8 cellular contexts compared by ENCODE assay signal in genomic region chr2:225042800-225043167, GRCh38. TPM values are rescaled to one million over a fixed set of nuclear protein-coding genes. Genes with fewer than 3 reads are reported as not detected.
A peak's percentile ranks its signal among the peaks of the same experiment; 100 is the strongest.
DNase-seq lines count a peak whose midpoint lies in the region; ATAC-seq and TF ChIP-seq lines count a peak whose summit lies in the region.

No MANE protein-coding gene starts in this region.

- H3K4me2 ChIP-seq in neural cell (ENCODE audit: low read length), result no peak overlapping the region

- H3K27ac Mint-ChIP-seq in IgD-negative memory B cell, result peak overlapping the region in 2 of 3 donors; percentile 33 to 39

- H3K4me3 ChIP-seq in AG10803 (ENCODE audit: low read length), result peak overlapping the region; percentile 63
- H3K4me3 ChIP-seq in choroid plexus epithelial cell (ENCODE audit: low read depth, low read length), result peak overlapping the region; percentile 71
- peak overlapping the region; percentile 74 for H3K4me3 ChIP-seq in neural cell (ENCODE audit: low read length)

- H3K36me3 Mint-ChIP-seq in IgD-negative memory B cell, result no peaks in the 10 kb centered on the region

- peaks cover 27 to 44% (median 38%) of the 10 kb centered on the region in 3 donors for H3K4me1 Mint-ChIP-seq in IgD-negative memory B cell

- TF ChIP-seq CTCF in AG10803 (conservative IDR thresholded peaks at IDR 0.05; ENCODE audit: low read length) (no peak), choroid plexus epithelial cell (conservative IDR thresholded peaks at IDR 0.05; ENCODE audit: low read depth, low read length) (no peak), neural cell (IDR thresholded peaks at IDR 0.05; ENCODE audit: poor library complexity, severe bottlenecking) (no peak)

- H3F3A ChIP-seq in neural cell (ENCODE audit: insufficient read depth, low read length, poor library complexity, severe bottlenecking), result no peaks in the 10 kb centered on the region

- no peak overlapping the region for H2AFZ ChIP-seq in neural cell (ENCODE audit: low read depth, low read length)

- H3K79me2 ChIP-seq in neural cell (replicated peaks; ENCODE audit: insufficient read depth, low read length), result no peaks in the 10 kb centered on the region

- no peaks in the 10 kb centered on the region for H3K36me3 ChIP-seq in neural cell (ENCODE audit: insufficient read depth, low read length)

- no peak for TF ChIP-seq EP300 in neural cell (conservative IDR thresholded peaks at IDR 0.05; ENCODE audit: poor library complexity, severe bottlenecking)

- H3K4me3 Mint-ChIP-seq in IgD-negative memory B cell, result peak overlapping the region; percentile 82 to 91 (median 86)

- H3K27me3 ChIP-seq in neural cell (ENCODE audit: insufficient read depth, low read depth, low read length), result peaks cover 37% of the 10 kb centered on the region

- no peak overlapping the region for H3K9ac ChIP-seq in neural cell (ENCODE audit: low read length)

- H3K9me3 Mint-ChIP-seq in IgD-negative memory B cell, result no peaks in the 10 kb centered on the region

- peaks cover 7% of the 10 kb centered on the region for H3K27me3 Mint-ChIP-seq in IgD-negative memory B cell

- no peaks in the 10 kb centered on the region for H3K9me2 ChIP-seq in neural cell (ENCODE audit: insufficient read depth, low read length)

- H3K9me3 ChIP-seq in neural cell (ENCODE audit: low read length), result no peaks in the 10 kb centered on the region

- no peak overlapping the region for H3K27ac ChIP-seq in neural cell (ENCODE audit: low read length)

- DNase-seq in AG10803 (ENCODE audit: low read depth) (no peak), choroid plexus epithelial cell (ENCODE audit: low read depth) (no peak), AG08395 (ENCODE audit: low spot score) (no peak), NCI-H1048 (lab: John Stamatoyannopoulos, UW) (no peak), NCI-H226 (no peak)

- no peak for TF ChIP-seq RAD21 in neural cell (conservative IDR thresholded peaks at IDR 0.05)

- ATAC-seq in GM19463 (IDR thresholded peaks at IDR 0.05; ENCODE audit: unreplicated experiment), result no peak

- H4K20me1 ChIP-seq in neural cell (ENCODE audit: insufficient read depth), result no peaks in the 10 kb centered on the region

TF ChIP-seq in neural cell, 6 proteins besides CTCF, POLR2A, EP300 and RAD21:
- TF ChIP-seq, protein P1, sequence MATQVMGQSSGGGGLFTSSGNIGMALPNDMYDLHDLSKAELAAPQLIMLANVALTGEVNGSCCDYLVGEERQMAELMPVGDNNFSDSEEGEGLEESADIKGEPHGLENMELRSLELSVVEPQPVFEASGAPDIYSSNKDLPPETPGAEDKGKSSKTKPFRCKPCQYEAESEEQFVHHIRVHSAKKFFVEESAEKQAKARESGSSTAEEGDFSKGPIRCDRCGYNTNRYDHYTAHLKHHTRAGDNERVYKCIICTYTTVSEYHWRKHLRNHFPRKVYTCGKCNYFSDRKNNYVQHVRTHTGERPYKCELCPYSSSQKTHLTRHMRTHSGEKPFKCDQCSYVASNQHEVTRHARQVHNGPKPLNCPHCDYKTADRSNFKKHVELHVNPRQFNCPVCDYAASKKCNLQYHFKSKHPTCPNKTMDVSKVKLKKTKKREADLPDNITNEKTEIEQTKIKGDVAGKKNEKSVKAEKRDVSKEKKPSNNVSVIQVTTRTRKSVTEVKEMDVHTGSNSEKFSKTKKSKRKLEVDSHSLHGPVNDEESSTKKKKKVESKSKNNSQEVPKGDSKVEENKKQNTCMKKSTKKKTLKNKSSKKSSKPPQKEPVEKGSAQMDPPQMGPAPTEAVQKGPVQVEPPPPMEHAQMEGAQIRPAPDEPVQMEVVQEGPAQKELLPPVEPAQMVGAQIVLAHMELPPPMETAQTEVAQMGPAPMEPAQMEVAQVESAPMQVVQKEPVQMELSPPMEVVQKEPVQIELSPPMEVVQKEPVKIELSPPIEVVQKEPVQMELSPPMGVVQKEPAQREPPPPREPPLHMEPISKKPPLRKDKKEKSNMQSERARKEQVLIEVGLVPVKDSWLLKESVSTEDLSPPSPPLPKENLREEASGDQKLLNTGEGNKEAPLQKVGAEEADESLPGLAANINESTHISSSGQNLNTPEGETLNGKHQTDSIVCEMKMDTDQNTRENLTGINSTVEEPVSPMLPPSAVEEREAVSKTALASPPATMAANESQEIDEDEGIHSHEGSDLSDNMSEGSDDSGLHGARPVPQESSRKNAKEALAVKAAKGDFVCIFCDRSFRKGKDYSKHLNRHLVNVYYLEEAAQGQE (IDR thresholded peaks at IDR 0.05; ENCODE audit: borderline replicate concordance), result no peak
- TF ChIP-seq MXI1 (conservative IDR thresholded peaks at IDR 0.05; ENCODE audit: poor library complexity, severe bottlenecking), result no peak
- TF ChIP-seq POLR2AphosphoS5 (IDR thresholded peaks at IDR 0.05), result no peak
- no peak for TF ChIP-seq SMC3 (conservative IDR thresholded peaks at IDR 0.05; ENCODE audit: poor library complexity)
- no peak for TF ChIP-seq EZH2 (IDR thresholded peaks at IDR 0.05; ENCODE audit: borderline replicate concordance, insufficient read depth, low read length, poor library complexity, severe bottlenecking)
- no peak for TF ChIP-seq TAF1 (IDR thresholded peaks at IDR 0.05; ENCODE audit: low read depth)

RNA-seq across cellular contexts. Expression of gene DOCK10, which starts 0.5 kb away (rescaled TPM):
- polyA plus RNA-seq in IgD-negative memory B cell, result 26.9 TPM
- 0.37 and 2.9 TPM in 2 replicates for polyA plus RNA-seq in neural cell
- polyA minus RNA-seq in neural cell, result 0.35 and 2.2 TPM in 2 replicates
